ENCODE assay signal across 8 cellular contexts in the genomic region with DNA sequence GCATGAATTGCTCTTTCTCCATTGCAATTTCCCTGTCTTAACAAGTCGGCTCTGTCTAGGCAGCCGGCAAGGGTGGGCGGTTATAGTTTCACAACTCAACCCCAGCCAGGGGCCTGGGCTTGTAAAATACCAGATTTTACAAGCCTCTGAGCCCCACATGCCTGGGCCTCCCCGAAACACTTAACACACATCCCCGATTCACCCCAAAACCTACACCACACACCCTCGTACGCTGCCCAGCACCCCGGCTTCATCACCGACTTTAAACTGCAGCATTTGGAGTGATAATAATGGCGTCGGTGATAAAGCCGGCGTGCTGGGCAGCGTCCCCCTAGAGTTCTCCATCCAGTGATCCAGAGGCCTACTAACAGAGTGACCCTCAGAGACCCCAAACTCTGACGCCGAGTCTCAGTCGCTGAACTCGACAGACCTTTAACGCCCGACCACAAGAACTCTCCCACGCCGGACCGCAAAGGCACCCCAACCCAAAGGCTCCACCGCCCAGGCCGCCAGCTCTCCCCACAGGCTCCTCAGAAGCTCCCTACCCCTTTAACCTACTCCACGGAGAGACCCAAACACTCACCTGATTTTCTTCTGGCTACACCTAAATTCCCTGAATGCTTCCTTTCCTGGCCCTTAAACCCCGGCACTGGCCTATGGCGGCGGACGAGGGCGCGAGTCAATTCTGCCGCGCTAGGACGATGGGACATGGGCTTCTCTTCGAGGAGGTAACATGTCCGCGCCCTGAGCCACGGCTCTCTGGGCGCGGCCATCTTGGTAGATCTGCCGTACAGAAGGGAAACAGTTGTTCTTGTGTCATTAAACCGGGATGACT. TPM values are rescaled to one million over a fixed set of nuclear protein-coding genes. Genes with fewer than 3 reads are reported as not detected.
DNase-seq lines count a peak whose midpoint lies in the region; ATAC-seq and TF ChIP-seq lines count a peak whose summit lies in the region.

A gene (minus strand): TSS at position 687 of the 835 bp plus-strand sequence. CDS start 4,910 bp downstream, outside the sequence.

- DNase-seq in GM12865 (ENCODE audit: low read depth) (peak; percentile 90), NCI-H2227 (lab: John Stamatoyannopoulos, UW; ENCODE audit: unreplicated experiment) (peak; percentile 83), cerebellum (ENCODE audit: low spot score) (peak; percentile 84), islet precursor cell (peak; percentile 94), spleen (peak; percentile 94), DMS114 treated with DMSO at 0.1 percent for 48 hours (lab: John Stamatoyannopoulos, UW; ENCODE audit: unreplicated experiment) (no peak)
- DNase-seq in activated CD4-positive, alpha-beta T cell treated with anti-CD3 and anti-CD28 coated beads for 1 hour, result peak; percentile 72

- H3K36me3 ChIP-seq in spleen, result peaks cover 4 to 36% (median 21%) of the 10 kb centered on the region in 6 donors

- peaks cover 0 to 86% (median 68%) of the 10 kb centered on the region in 8 donors for H3K9me3 ChIP-seq in spleen

- intact Hi-C loops in spleen (cut with DNase I; ENCODE audit: low total_unique reads), result no loop called here

- TF ChIP-seq CTCF in GM12865 (IDR thresholded peaks at IDR 0.05; ENCODE audit: insufficient read depth, low read depth, low read length, missing control alignments) (no peak), spleen (IDR thresholded peaks at IDR 0.05 in 8 of 11, conservative IDR thresholded peaks at IDR 0.05 in 3 of 11) (peak in 1 of 11 experiments; percentile 14)

- peak within 1 kb of the TSS; percentile 73 for H3K4me3 ChIP-seq in GM12865 (ENCODE audit: low read depth, low read length)
- peak within 1 kb of the TSS; percentile 63 to 82 (median 72) for H3K4me3 ChIP-seq in spleen

- ATAC-seq in HG02840 (IDR thresholded peaks at IDR 0.05; ENCODE audit: low FRiP score, unreplicated experiment), result peak; percentile 73

- TF ChIP-seq POLR2A in spleen (IDR thresholded peaks at IDR 0.05), result no peak

- peaks cover 9 to 19% (median 13%) of the 10 kb centered on the region in 6 donors for H3K4me1 ChIP-seq in spleen

- H3K27me3 ChIP-seq in spleen (replicated peaks in 1 of 7), result peaks cover 0 to 31% (median 0%) of the 10 kb centered on the region in 7 donors

- WGBS in spleen, 5 donors, result 0 to 1% (median 1%) methylated on average over 43 of the region's 43 CpGs

- H3K27ac ChIP-seq in spleen, result peak within 1 kb of the TSS; percentile 80 to 89 (median 84)

RNA-seq across cellular contexts. Expression of the gene that starts here (rescaled TPM):
- total RNA-seq in cerebellum (28.0 TPM), spleen (10 to 100 TPM; 13.1 to 19.7 (median 14.4) TPM)
- polyA plus RNA-seq in spleen, result 1 to 10 TPM; 3.4 to 4.3 (median 3.5) TPM
